In the genomic region with DNA sequence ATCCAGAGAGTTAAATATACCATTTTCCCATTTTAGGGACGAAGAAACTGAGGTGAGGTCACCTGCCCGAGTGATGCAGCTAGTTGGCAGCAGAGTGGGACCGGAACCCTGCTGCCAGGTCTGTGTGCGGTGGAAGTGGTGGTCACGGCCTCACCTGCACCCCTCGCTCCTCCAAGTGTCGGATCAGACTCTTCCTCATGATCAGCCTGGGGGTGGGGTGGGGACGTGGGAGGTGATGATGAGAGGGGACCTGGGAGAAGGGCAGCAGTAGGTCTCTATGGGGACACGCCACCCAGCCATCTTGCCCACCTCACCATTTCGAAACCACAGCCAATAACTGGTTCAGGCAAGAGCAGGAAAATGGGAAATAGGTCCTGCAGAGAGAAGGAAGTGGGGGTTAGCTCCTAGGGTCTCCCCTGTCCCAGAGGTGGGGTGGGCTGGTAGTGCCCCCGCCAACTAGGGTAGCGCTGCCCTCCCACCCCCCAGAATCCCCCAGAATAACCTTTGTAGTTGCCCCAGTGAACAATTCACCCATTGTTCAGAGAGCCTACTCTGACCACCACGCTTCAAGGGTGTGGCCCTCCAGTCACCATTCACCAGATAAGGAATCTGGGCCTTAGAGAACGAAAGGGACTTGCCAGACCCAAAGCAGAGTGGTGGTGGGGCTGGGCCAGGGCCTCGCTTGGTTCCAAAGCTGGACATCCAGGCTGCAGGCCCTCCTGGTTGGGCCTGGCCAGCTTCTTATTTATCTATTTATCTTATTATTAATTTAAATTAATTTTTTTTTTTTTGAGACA, we compare ENCODE assay signal across 28 cellular contexts.
"Had no signal": no experiment of that assay in that cellular context is flagged by ENCODE, and none has a peak within 500 bp of the region (broad histone marks: within the 10 kb centered on the region; RNA-seq: fewer than 3 reads in every experiment).

No MANE protein-coding gene starts in this region.

- H3K4me3 Mint-ChIP-seq: activated B cell treated with CpG ODN at 0.5 μM for 24 hours; activated CD8-positive, alpha-beta T cell treated with anti-CD3 and anti-CD28 coated beads for 36 hours; activated T-cell treated with anti-CD3 and anti-CD28 coated beads, Interleukin-2, amount 50 U/mL, for 72 hours; activated T-helper 17 cell treated with anti-CD3 and anti-CD28 coated beads, Interleukin-2, amount 50 U/mL, for 72 hours had no signal

- ATAC-seq: activated CD8-positive, alpha-beta T cell treated with anti-CD3 and anti-CD28 coated beads for 36 hours; activated naive CD4-positive, alpha-beta T cell treated with anti-CD3 and anti-CD28 coated beads, Interleukin-2, amount 50 U/mL, for 72 hours; activated T-cell treated with anti-CD3 and anti-CD28 coated beads, Interleukin-2, amount 50 U/mL, for 72 hours; activated T-helper 17 cell treated with anti-CD3 and anti-CD28 coated beads, Interleukin-2, amount 50 U/mL, for 72 hours; body of pancreas; Right ventricle myocardium inferior; SK-N-SH treated with all-trans-retinoic acid at 6 μM for 48 hours had no signal

- H3K9me3 ChIP-seq: adrenal gland, body of pancreas, breast epithelium had no signal

- H3K4me2 ChIP-seq: PC-9 had no signal

- H3K4me1 Mint-ChIP-seq: activated B cell treated with CpG ODN at 0.5 μM for 24 hours had no signal

- H3K4me3 ChIP-seq: adrenal gland, body of pancreas, breast epithelium, PC-9 had no signal

- H3K36me3 ChIP-seq: breast epithelium had no signal

- H3K27ac ChIP-seq: adrenal gland, body of pancreas, breast epithelium, PC-9, RWPE1, VCaP had no signal

- DNase-seq: activated B cell treated with CpG ODN at 0.5 μM for 24 hours; activated CD4-positive, alpha-beta T cell treated with anti-CD3 and anti-CD28 coated beads for 1 hour; activated CD4-positive, alpha-beta T cell treated with anti-CD3 and anti-CD28 coated beads for 48 hours; activated CD8-positive, alpha-beta T cell treated with anti-CD3 and anti-CD28 coated beads for 36 hours; activated effector memory CD4-positive, alpha-beta T cell treated with anti-CD3 and anti-CD28 coated beads, Interleukin-2, amount 50 U/mL, for 16 hours; activated naive CD4-positive, alpha-beta T cell treated with Interleukin-2 at 50 U/mL for 16 hours; activated T-cell treated with anti-CD3 and anti-CD28 coated beads, Interleukin-2, amount 50 U/mL, for 1 hour; activated T-cell treated with anti-CD3 and anti-CD28 coated beads, Interleukin-2, amount 50 U/mL, for 72 hours; adrenal gland; body of pancreas; NCI-H1092; NCI-H1436 treated with DMSO at 0.1 percent for 48 hours; NCI-H1694 treated with DMSO at 0.1 percent for 48 hours; NCI-H2029; NCI-H345; NCI-H524 treated with DMSO at 0.1 percent for 48 hours; PC-9; SIG-M5; T-helper 1 cell; T-helper 2 cell; T-helper 9 cell had no signal

- H3K27me3 ChIP-seq: adrenal gland, body of pancreas, breast epithelium had no signal

- H3K9me3 Mint-ChIP-seq: activated B cell treated with CpG ODN at 0.5 μM for 24 hours; activated CD8-positive, alpha-beta T cell treated with anti-CD3 and anti-CD28 coated beads for 36 hours; activated naive CD4-positive, alpha-beta T cell treated with anti-CD3 and anti-CD28 coated beads, Interleukin-2, amount 50 U/mL, for 72 hours; activated T-cell treated with anti-CD3 and anti-CD28 coated beads, Interleukin-2, amount 50 U/mL, for 72 hours; activated T-helper 17 cell treated with anti-CD3 and anti-CD28 coated beads, Interleukin-2, amount 50 U/mL, for 72 hours had no signal

- H3K27me3 Mint-ChIP-seq: activated B cell treated with CpG ODN at 0.5 μM for 24 hours; activated CD8-positive, alpha-beta T cell treated with anti-CD3 and anti-CD28 coated beads for 36 hours; activated T-helper 17 cell treated with anti-CD3 and anti-CD28 coated beads, Interleukin-2, amount 50 U/mL, for 72 hours had no signal

- H2AFZ ChIP-seq: PC-9 had no signal

- H3K4me1 ChIP-seq: body of pancreas had no signal

- H3K27ac Mint-ChIP-seq: activated B cell treated with CpG ODN at 0.5 μM for 24 hours; activated CD8-positive, alpha-beta T cell treated with anti-CD3 and anti-CD28 coated beads for 36 hours; activated naive CD4-positive, alpha-beta T cell treated with anti-CD3 and anti-CD28 coated beads, Interleukin-2, amount 50 U/mL, for 72 hours; activated T-cell treated with anti-CD3 and anti-CD28 coated beads, Interleukin-2, amount 50 U/mL, for 72 hours; activated T-helper 17 cell treated with anti-CD3 and anti-CD28 coated beads, Interleukin-2, amount 50 U/mL, for 72 hours had no signal
